8 cellular contexts compared by ENCODE assay signal in genomic region chr16:30813821-30814189, GRCh38. TPM values are rescaled to one million over a fixed set of nuclear protein-coding genes. Genes with fewer than 3 reads are reported as not detected.
DNase-seq lines count a peak whose midpoint lies in the region; ATAC-seq and TF ChIP-seq lines count a peak whose summit lies in the region.

No MANE protein-coding gene starts in this region.

- H3K27ac ChIP-seq in Peyer's patch: peak overlapping the region; percentile 63 to 87 (median 71)
- H3K27ac ChIP-seq in psoas muscle: peak overlapping the region; percentile 77

- H3K4me1 ChIP-seq in Peyer's patch: peaks cover 0 to 4% (median 0%) of the 10 kb centered on the region in 4 donors
- H3K4me1 ChIP-seq in psoas muscle: peaks cover 3% of the 10 kb centered on the region

- H3K4me3 ChIP-seq in Peyer's patch: peak overlapping the region; percentile 38 to 57 (median 42)
- peak overlapping the region; percentile 74 for H3K4me3 ChIP-seq in fibroblast of the aortic adventitia (ENCODE audit: low read depth, low read length)
- H3K4me3 ChIP-seq in psoas muscle: peak overlapping the region; percentile 66

- H3K9me3 ChIP-seq in Peyer's patch (no peaks in the 10 kb centered on the region), psoas muscle (no peaks in the 10 kb centered on the region)

- peak; percentile 71 for DNase-seq in NCI-H510A treated with DMSO at 0.1 percent for 48 hours (lab: John Stamatoyannopoulos, UW)
- no peak for DNase-seq in NCI-H510A (lab: John Stamatoyannopoulos, UW)
- DNase-seq in Peyer's patch: no peak
- no peak for DNase-seq in fibroblast of the aortic adventitia (ENCODE audit: low read depth)
- no peak for DNase-seq in psoas muscle
- no peak for DNase-seq in stimulated activated CD4-positive, alpha-beta T cell treated with anti-CD3 and anti-CD28 coated beads, Interleukin-4, amount 100 ng/mL, for 24 hours
- DNase-seq in NCI-H524 treated with DMSO at 0.1 percent for 48 hours (lab: John Stamatoyannopoulos, UW): no peak

- TF ChIP-seq CTCF in Peyer's patch (IDR thresholded peaks at IDR 0.05): no peak
- no peak for TF ChIP-seq CTCF in fibroblast of the aortic adventitia (IDR thresholded peaks at IDR 0.05; ENCODE audit: insufficient read depth, low read length)
- TF ChIP-seq CTCF in psoas muscle (IDR thresholded peaks at IDR 0.05): no peak

- ATAC-seq in psoas muscle (peak in 3 of 4 donors; percentile 37 to 55 (median 45)), HG03469 (IDR thresholded peaks at IDR 0.05; ENCODE audit: unreplicated experiment) (no peak)

- intact Hi-C loops in psoas muscle (cut with DNase I): no loop called here

- WGBS in psoas muscle, 3 donors: 88 to 91% (median 89%) methylated on average over 3 of the region's 3 CpGs

- H3K27me3 ChIP-seq in Peyer's patch (no peaks in the 10 kb centered on the region), psoas muscle (ENCODE audit: insufficient read depth in 3 of 3, low read length in 2 of 3) (no peaks in the 10 kb centered on the region)

- no peak for TF ChIP-seq POLR2A in Peyer's patch (IDR thresholded peaks at IDR 0.05)

- H3K36me3 ChIP-seq in Peyer's patch: no peaks in the 10 kb centered on the region
- H3K36me3 ChIP-seq in psoas muscle (ENCODE audit: insufficient read depth in 1 of 2, low read depth in 1 of 2): no peaks in the 10 kb centered on the region

RNA-seq across cellular contexts. Expression of gene ZNF629, which starts 26.8 kb away (rescaled TPM):
- total RNA-seq in Peyer's patch: 10 to 100 TPM; 10.9 to 28.7 (median 19.0) TPM
- total RNA-seq in fibroblast of the aortic adventitia (ENCODE audit: low replicate concordance): 10.6 and 15.0 TPM in 2 replicates
- 10 to 100 TPM in 3 of 4 donors, 1 to 10 TPM in 1; 5.3 to 15.9 (median 13.1) TPM for total RNA-seq in psoas muscle
- 1 to 10 TPM; 1.5 to 7.8 (median 4.4) TPM for polyA plus RNA-seq in psoas muscle

RNA-seq across cellular contexts. Expression of gene RNF40, which starts 51.7 kb away (rescaled TPM):
- 100 to 1,000 TPM in 1 of 4 donors, 10 to 100 TPM in 3; 45.0 to 115 (median 73.0) TPM for total RNA-seq in Peyer's patch
- total RNA-seq in fibroblast of the aortic adventitia (ENCODE audit: low replicate concordance): 73.5 and 89.4 TPM in 2 replicates
- 10 to 100 TPM; 26.8 to 49.1 (median 36.5) TPM for total RNA-seq in psoas muscle
- 10 to 100 TPM; 29.1 to 42.2 (median 33.2) TPM for polyA plus RNA-seq in psoas muscle

RNA-seq across cellular contexts. Expression of gene CFAP119, which starts 51.9 kb away (rescaled TPM):
- 10 to 100 TPM in 1 of 4 donors, 1 to 10 TPM in 3; 2.9 to 17.3 (median 4.2) TPM for total RNA-seq in Peyer's patch
- total RNA-seq in fibroblast of the aortic adventitia (ENCODE audit: low replicate concordance): 0.49 and 2.7 TPM in 2 replicates
- total RNA-seq in psoas muscle: 1 to 10 TPM in 1 of 4 donors, under 1 TPM in 3; 0.52 to 2.4 (median 0.78) TPM
- 1 to 10 TPM in 1 of 3 donors, under 1 TPM in 2; 0.48 to 3.0 (median 0.63) TPM for polyA plus RNA-seq in psoas muscle
